19 cellular contexts compared by ENCODE assay signal in genomic region chr7:69862413-69863064, GRCh38.
DNase-seq lines count a peak whose midpoint lies in the region; ATAC-seq and TF ChIP-seq lines count a peak whose summit lies in the region.
"Had no signal": no experiment of that assay in that cellular context is flagged by ENCODE, and none has a peak within 500 bp of the region (broad histone marks: within the 10 kb centered on the region; RNA-seq: fewer than 3 reads in every experiment).

No MANE protein-coding gene starts in this region.

- H3K9me2 ChIP-seq in DOHH2 (replicated peaks; ENCODE audit: control insufficient read depth, low read length) (no peaks in the 10 kb centered on the region), OCI-LY7 (ENCODE audit: insufficient read depth, low read length) (no peaks in the 10 kb centered on the region)

- CTCF ChIA-PET in OCI-LY7 (lab: Charles Lee; ENCODE audit: unreplicated experiment) = no interaction called here

- POLR2A ChIA-PET in OCI-LY7 (lab: Charles Lee) = no interaction called here

- H3K79me2 ChIP-seq in DOHH2 (ENCODE audit: control insufficient read depth, low read length) (peaks cover 98% of the 10 kb centered on the region), OCI-LY7 (ENCODE audit: insufficient read depth, low read depth, low read length) (peaks cover 22% of the 10 kb centered on the region; the same call in 1 of the 2 replicates)

- TF ChIP-seq CTCF in DOHH2 (IDR thresholded peaks at IDR 0.05; ENCODE audit: low read depth, low read length, poor library complexity, severe bottlenecking) (no peak), OCI-LY7 (conservative IDR thresholded peaks at IDR 0.05; ENCODE audit: low read length) (no peak), left lung (IDR thresholded peaks at IDR 0.05) (no peak)

- no peak for TF ChIP-seq POLR2A in erythroblast (IDR thresholded peaks at IDR 0.05; ENCODE audit: low read length)

- H3K27ac ChIP-seq in DOHH2 (ENCODE audit: low read depth, low read length) = no peak overlapping the region
- no peak overlapping the region for H3K27ac ChIP-seq in OCI-LY7 (ENCODE audit: low read depth, low read length, poor library complexity, severe bottlenecking)
- H3K27ac ChIP-seq in left lung = no peak overlapping the region
- H3K27ac ChIP-seq: GM23248 had no signal

- no peaks in the 10 kb centered on the region for H3K9me3 ChIP-seq in DOHH2 (ENCODE audit: control insufficient read depth, insufficient read depth, low read length)
- H3K9me3 ChIP-seq in OCI-LY7 (ENCODE audit: low read length) = no peaks in the 10 kb centered on the region
- H3K9me3 ChIP-seq in left lung = no peaks in the 10 kb centered on the region
- H3K9me3 ChIP-seq: HAP-1 had no signal

- peak; percentile 57 for DNase-seq in NCI-H82 (lab: John Stamatoyannopoulos, UW)
- no peak for DNase-seq in OCI-LY7 (ENCODE audit: low spot score)
- DNase-seq in erythroblast (lab: John Stamatoyannopoulos, UW) = peak; percentile 11 to 60
- DNase-seq in stimulated activated naive CD4-positive, alpha-beta T cell treated with Interleukin-2 at 50 U/mL for 16 hours (lab: John Stamatoyannopoulos, UW) = no peak
- no peak for DNase-seq in mucosa of gallbladder (ENCODE audit: low spot score)
- no peak for DNase-seq in left lung
- DNase-seq: 8988T; C1 segment of cervical spinal cord; CD4-positive, CD25-positive, alpha-beta regulatory T cell; CD8-positive, alpha-beta memory T cell; COR-L47; DMS 273 treated with DMSO at 0.1 percent for 48 hours; DMS53; DND-41; IMR-90 had no signal

- H3K27me3 ChIP-seq in DOHH2 (ENCODE audit: control insufficient read depth, low read length) (no peaks in the 10 kb centered on the region), left lung (no peaks in the 10 kb centered on the region)

- intact Hi-C loops in OCI-LY7 (cut with micrococcal nuclease; ENCODE audit: unreplicated experiment) (no loop called here), left lung (cut with DNase I) (no loop called here)

- no peak overlapping the region for H2AFZ ChIP-seq in OCI-LY7 (ENCODE audit: low read length)
- H2AFZ ChIP-seq: GM23248 had no signal

- H3K4me3 ChIP-seq in DOHH2 (ENCODE audit: low read length) = no peak overlapping the region
- no peak overlapping the region for H3K4me3 ChIP-seq in OCI-LY7 (ENCODE audit: low read depth, low read length, poor library complexity, severe bottlenecking)
- H3K4me3 ChIP-seq in left lung = no peak overlapping the region
- H3K4me3 ChIP-seq: GM23248, HAP-1 had no signal

- H3K36me3 ChIP-seq in DOHH2 (ENCODE audit: control insufficient read depth, low read length) = no peaks in the 10 kb centered on the region
- no peaks in the 10 kb centered on the region for H3K36me3 ChIP-seq in OCI-LY7 (ENCODE audit: insufficient read depth, low read length)
- H3K36me3 ChIP-seq in left lung = no peaks in the 10 kb centered on the region
- H3K36me3 ChIP-seq: HAP-1 had no signal

- H4K20me1 ChIP-seq in DOHH2 (ENCODE audit: control insufficient read depth, insufficient read depth, low read depth, low read length) = peaks cover 20% of the 10 kb centered on the region; the same call in 1 of the 2 replicates
- peaks cover 32% of the 10 kb centered on the region for H4K20me1 ChIP-seq in OCI-LY7 (ENCODE audit: insufficient read depth, low read length)

- no peak for ATAC-seq in HG02763 (IDR thresholded peaks at IDR 0.05; ENCODE audit: unreplicated experiment)
- no peak for ATAC-seq in left lung

- H3K4me2 ChIP-seq in DOHH2 (ENCODE audit: low read length) (peak overlapping the region; percentile 11), OCI-LY7 (ENCODE audit: low read length) (peak overlapping the region; percentile 28; the same call in 1 of the 2 replicates)

- H3F3A ChIP-seq in DOHH2 (ENCODE audit: control insufficient read depth, insufficient read depth) = no peaks in the 10 kb centered on the region

- no TSS peak for BruUV-seq in OCI-LY7 (replicated peaks; lab: Mats Ljungman, UMichigan)

- H3K4me1 ChIP-seq in DOHH2 (ENCODE audit: control insufficient read depth, low read length) = peaks cover 62% of the 10 kb centered on the region
- peaks cover 54% of the 10 kb centered on the region for H3K4me1 ChIP-seq in OCI-LY7 (ENCODE audit: insufficient read depth, low read length, poor library complexity, severe bottlenecking)
- H3K4me1 ChIP-seq in left lung = peaks cover 0 to 2% of the 10 kb centered on the region in 2 donors

Comparison
In these comparisons a context has a peak if more than half of its experiments do, and no peak if none do; other contexts are left out.
1. DNase-seq: peak in NCI-H82 (single experiment) and erythroblast (2 of 2); none in OCI-LY7 (single experiment), stimulated activated naive CD4-positive, alpha-beta T cell treated with Interleukin-2 at 50 U/mL for 16 hours (single experiment), mucosa of gallbladder (single experiment) and left lung (0 of 2).